8 cellular contexts compared by ENCODE assay signal in the genomic region with DNA sequence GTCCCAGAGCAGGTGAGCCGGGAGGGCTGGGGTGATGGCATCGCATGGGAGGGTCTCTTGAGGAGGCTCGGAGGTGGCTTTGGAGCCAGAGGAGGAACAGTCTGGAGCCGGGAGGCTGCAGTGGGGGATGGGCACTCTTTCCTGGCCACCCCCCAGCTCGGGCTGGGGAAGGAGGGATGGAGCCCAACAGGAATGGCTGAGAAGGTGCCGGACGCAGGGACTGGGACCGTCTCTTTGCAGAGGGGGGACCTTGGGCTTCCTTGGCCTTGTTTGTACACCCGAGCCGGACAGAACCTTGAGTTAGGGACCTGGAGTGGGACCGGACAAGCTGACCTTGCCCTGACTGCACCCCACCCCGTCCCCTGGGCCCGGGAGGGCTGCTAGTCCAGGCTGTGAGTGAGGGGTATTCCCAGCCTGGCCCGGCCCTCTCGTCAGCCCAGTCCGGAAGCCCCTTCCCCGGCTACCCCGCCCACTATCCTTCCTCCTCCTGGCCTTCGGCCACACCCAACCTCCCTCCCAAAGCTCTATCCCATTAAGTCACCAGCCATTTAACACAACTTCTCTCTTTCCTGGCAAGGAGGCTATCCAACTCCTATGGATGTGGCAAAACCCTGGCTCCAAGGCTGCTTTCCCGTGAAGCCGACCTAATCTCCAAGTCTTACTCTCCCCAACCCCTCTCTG. TPM values are rescaled to one million over a fixed set of nuclear protein-coding genes. Genes with fewer than 3 reads are reported as not detected.
DNase-seq lines count a peak whose midpoint lies in the region; ATAC-seq and TF ChIP-seq lines count a peak whose summit lies in the region.

No MANE protein-coding gene starts in this region.

- peaks cover 0 to 1% (median 0%) of the 10 kb centered on the region in 7 donors for H3K9me3 Mint-ChIP-seq in CD4-positive, CD25-positive, alpha-beta regulatory T cell

- no peaks in the 10 kb centered on the region for H4K20me1 ChIP-seq in osteoblast (ENCODE audit: insufficient read depth, low read length)

- peak overlapping the region; percentile 85 for H3K4me2 ChIP-seq in osteoblast (ENCODE audit: insufficient read depth, low read length)

- no peaks in the 10 kb centered on the region for H3K9me3 ChIP-seq in CD4-positive, CD25-positive, alpha-beta regulatory T cell (ENCODE audit: control insufficient read depth in 2 of 2, low read length in 2 of 2)
- no peaks in the 10 kb centered on the region for H3K9me3 ChIP-seq in Peyer's patch
- H3K9me3 ChIP-seq in osteoblast (ENCODE audit: low read depth, low read length), result no peaks in the 10 kb centered on the region

- H3K27me3 ChIP-seq in CD4-positive, CD25-positive, alpha-beta regulatory T cell (ENCODE audit: control insufficient read depth, insufficient read depth, low read length), result peaks cover 9% of the 10 kb centered on the region
- H3K27me3 ChIP-seq in Peyer's patch (no peaks in the 10 kb centered on the region), osteoblast (ENCODE audit: insufficient read depth, low read length) (peaks cover 2% of the 10 kb centered on the region)

- DNase-seq in CD4-positive, CD25-positive, alpha-beta regulatory T cell, result no peak
- DNase-seq in Peyer's patch (no peak), fibroblast of pulmonary artery (ENCODE audit: low read depth) (peak; percentile 51), osteoblast (ENCODE audit: insufficient read length, low spot score, missing footprints) (peak; percentile 93), NCI-H345 (lab: John Stamatoyannopoulos, UW) (no peak), SW 1271 (lab: John Stamatoyannopoulos, UW) (no peak)
- DNase-seq in activated CD4-positive, alpha-beta T cell treated with anti-CD3 and anti-CD28 coated beads, Interleukin-2, amount 50 U/mL, for 48 hours, result no peak

- H3K4me3 Mint-ChIP-seq in CD4-positive, CD25-positive, alpha-beta regulatory T cell, result peak overlapping the region in 2 of 4 donors; percentile 36 to 76

- H3K27me3 Mint-ChIP-seq in CD4-positive, CD25-positive, alpha-beta regulatory T cell, result peaks cover 10% of the 10 kb centered on the region

- H3K27ac ChIP-seq in CD4-positive, CD25-positive, alpha-beta regulatory T cell (ENCODE audit: insufficient read depth, low read length, poor library complexity, severe bottlenecking), result no peak overlapping the region
- H3K27ac ChIP-seq in Peyer's patch (peak overlapping the region; percentile 55 to 74 (median 70)), osteoblast (ENCODE audit: low read depth, low read length) (no peak overlapping the region)

- H3K27ac Mint-ChIP-seq in CD4-positive, CD25-positive, alpha-beta regulatory T cell, result peak overlapping the region; percentile 26 to 84 (median 56)

- TF ChIP-seq POLR2A in Peyer's patch (IDR thresholded peaks at IDR 0.05), result no peak

- H2AFZ ChIP-seq in osteoblast (ENCODE audit: low read length), result peak overlapping the region; percentile 78

- TF ChIP-seq CTCF in Peyer's patch (IDR thresholded peaks at IDR 0.05) (no peak), fibroblast of pulmonary artery (IDR thresholded peaks at IDR 0.05; ENCODE audit: low read length, missing control alignments) (no peak), osteoblast (IDR thresholded peaks at IDR 0.05; ENCODE audit: extremely low read depth, low read depth, low read length) (no peak)

- peaks cover 10% of the 10 kb centered on the region for H3K36me3 ChIP-seq in CD4-positive, CD25-positive, alpha-beta regulatory T cell (ENCODE audit: control insufficient read depth, insufficient read depth, low read length)
- H3K36me3 ChIP-seq in Peyer's patch, result peaks cover 0 to 18% (median 0%) of the 10 kb centered on the region in 3 donors
- H3K36me3 ChIP-seq in osteoblast (ENCODE audit: insufficient read depth, low read length), result peaks cover 12% of the 10 kb centered on the region

- no peak overlapping the region for H3K4me3 ChIP-seq in CD4-positive, CD25-positive, alpha-beta regulatory T cell (ENCODE audit: low read depth, low read length)
- H3K4me3 ChIP-seq in Peyer's patch (peak overlapping the region; percentile 41 to 57 (median 48)), fibroblast of pulmonary artery (replicated peaks; ENCODE audit: low read depth, low read length) (peak overlapping the region; percentile 58), osteoblast (ENCODE audit: insufficient read depth, low read length) (peak overlapping the region; percentile 72)

- no peak for ATAC-seq in CD4-positive, CD25-positive, alpha-beta regulatory T cell (ENCODE audit: low read depth in 2 of 2)
- no peak for ATAC-seq in HG03045 (IDR thresholded peaks at IDR 0.05; ENCODE audit: unreplicated experiment)

- H3K36me3 Mint-ChIP-seq in CD4-positive, CD25-positive, alpha-beta regulatory T cell, result peaks cover 8% of the 10 kb centered on the region

- no peaks in the 10 kb centered on the region for H3K79me2 ChIP-seq in osteoblast (ENCODE audit: insufficient read depth, low read length)

- H3K4me1 ChIP-seq in CD4-positive, CD25-positive, alpha-beta regulatory T cell (ENCODE audit: control insufficient read depth, insufficient read depth, low read length, poor library complexity, severe bottlenecking), result peaks cover 30% of the 10 kb centered on the region
- H3K4me1 ChIP-seq in Peyer's patch, result peaks cover 0 to 40% (median 23%) of the 10 kb centered on the region in 4 donors
- H3K4me1 ChIP-seq in osteoblast (ENCODE audit: insufficient read depth, low read length), result peaks cover 13% of the 10 kb centered on the region

- H3K4me1 Mint-ChIP-seq in CD4-positive, CD25-positive, alpha-beta regulatory T cell, result peaks cover 0 to 13% (median 7%) of the 10 kb centered on the region in 4 donors

RNA-seq across cellular contexts. Expression of a gene that starts 0.9 kb away (rescaled TPM):
- total RNA-seq in CD4-positive, CD25-positive, alpha-beta regulatory T cell, result 1.7 TPM
- under 1 TPM in 3 of 4 donors, not detected in 1; 0.19 to 0.85 (median 0.61) TPM for polyA plus RNA-seq in CD4-positive, CD25-positive, alpha-beta regulatory T cell
- total RNA-seq in Peyer's patch (1 to 10 TPM in 2 of 4 donors, under 1 TPM in 1, not detected in 1; 0.80 to 5.0 (median 1.6) TPM), osteoblast (1.4 and 1.5 TPM in 2 replicates)

RNA-seq across cellular contexts. Expression of a gene that starts 19.1 kb away (rescaled TPM):
- total RNA-seq in CD4-positive, CD25-positive, alpha-beta regulatory T cell, result 32.7 TPM
- polyA plus RNA-seq in CD4-positive, CD25-positive, alpha-beta regulatory T cell, result 10 to 100 TPM in 1 of 4 donors, 1 to 10 TPM in 3; 2.9 to 10.4 (median 8.9) TPM
- 10 to 100 TPM; 21.2 to 60.2 (median 33.3) TPM for total RNA-seq in Peyer's patch
- 17.4 and 19.9 TPM in 2 replicates for total RNA-seq in osteoblast

RNA-seq across cellular contexts. Expression of a gene that starts 22.3 kb away (rescaled TPM):
- 0.52 TPM for total RNA-seq in CD4-positive, CD25-positive, alpha-beta regulatory T cell
- polyA plus RNA-seq in CD4-positive, CD25-positive, alpha-beta regulatory T cell, result under 1 TPM in 1 of 4 donors, not detected in 3; 0.10 TPM
- total RNA-seq in Peyer's patch, result 1 to 10 TPM in 2 of 4 donors, under 1 TPM in 2; 0.13 to 5.8 (median 0.70) TPM
- under 0.01 TPM in 1 of 2 replicates, not detected in the other for total RNA-seq in osteoblast

RNA-seq across cellular contexts. Expression of a gene that starts 34.8 kb away (rescaled TPM):
- total RNA-seq in CD4-positive, CD25-positive, alpha-beta regulatory T cell, result 47.8 TPM
- 10 to 100 TPM; 35.4 to 49.3 (median 40.6) TPM for polyA plus RNA-seq in CD4-positive, CD25-positive, alpha-beta regulatory T cell
- total RNA-seq in Peyer's patch, result 100 to 1,000 TPM in 2 of 4 donors, 10 to 100 TPM in 2; 70.4 to 236 (median 117) TPM
- total RNA-seq in osteoblast, result 57.2 and 65.9 TPM in 2 replicates

RNA-seq across cellular contexts. Expression of a gene that starts 50.2 kb away (rescaled TPM):
- 63.8 TPM for total RNA-seq in CD4-positive, CD25-positive, alpha-beta regulatory T cell
- 10 to 100 TPM; 28.5 to 39.8 (median 33.7) TPM for polyA plus RNA-seq in CD4-positive, CD25-positive, alpha-beta regulatory T cell
- total RNA-seq in Peyer's patch (100 to 1,000 TPM in 2 of 4 donors, 10 to 100 TPM in 2; 76.5 to 146 (median 104) TPM), osteoblast (92.5 and 104 TPM in 2 replicates)

Comparison
In these comparisons a context has a peak if more than half of its experiments do, and no peak if none do; other contexts are left out.
1. DNase-seq: peak in fibroblast of pulmonary artery (single experiment) and osteoblast (single experiment); none in CD4-positive, CD25-positive, alpha-beta regulatory T cell (0 of 3), Peyer's patch (0 of 3), NCI-H345 (single experiment), activated CD4-positive, alpha-beta T cell treated with anti-CD3 and anti-CD28 coated beads, Interleukin-2, amount 50 U/mL, for 48 hours (0 of 2) and SW 1271 (0 of 2).
2. H3K27ac ChIP-seq: peak in Peyer's patch (4 of 4); none in CD4-positive, CD25-positive, alpha-beta regulatory T cell (single experiment) and osteoblast (single experiment).